ENCODE assay signal across 16 cellular contexts in the genomic region with DNA sequence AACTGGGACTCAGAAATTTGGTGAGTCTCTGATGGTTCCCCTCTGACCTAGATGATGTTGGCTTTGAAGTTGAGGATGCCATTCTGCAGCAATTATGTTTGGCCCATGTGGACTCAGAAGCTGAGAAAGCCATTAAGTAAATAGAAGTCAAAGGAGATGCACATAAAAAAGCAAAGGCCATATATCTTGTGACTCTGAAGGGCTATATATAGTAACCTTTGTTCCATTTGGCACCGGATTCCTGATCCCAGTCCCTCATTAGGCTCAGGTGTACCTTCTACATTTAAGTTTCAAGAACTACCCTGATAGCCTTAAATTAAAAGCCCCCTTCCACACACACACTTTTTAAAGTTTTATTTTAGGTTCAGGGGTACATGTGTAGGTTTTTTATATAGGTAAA. TPM values are rescaled to one million over a fixed set of nuclear protein-coding genes. Genes with fewer than 3 reads are reported as not detected.
"Had no signal": no experiment of that assay in that cellular context is flagged by ENCODE, and none has a peak within 500 bp of the region (broad histone marks: within the 10 kb centered on the region; RNA-seq: fewer than 3 reads in every experiment).

No MANE protein-coding gene starts in this region.

- H3K4me1 Mint-ChIP-seq: activated naive CD8-positive, alpha-beta T cell treated with anti-CD3 and anti-CD28 coated beads for 36 hours; mesothelial cell of epicardium; neural crest cell had no signal

- H3K4me3 Mint-ChIP-seq: activated naive CD8-positive, alpha-beta T cell treated with anti-CD3 and anti-CD28 coated beads for 36 hours; mesothelial cell of epicardium; neural crest cell had no signal

- H3K9me3 Mint-ChIP-seq: mesothelial cell of epicardium, neural crest cell had no signal

- H3K36me3 Mint-ChIP-seq: activated naive CD8-positive, alpha-beta T cell treated with anti-CD3 and anti-CD28 coated beads for 36 hours; mesothelial cell of epicardium had no signal

- H3K27me3 Mint-ChIP-seq: activated naive CD8-positive, alpha-beta T cell treated with anti-CD3 and anti-CD28 coated beads for 36 hours; progenitor cell of endocrine pancreas had no signal

- DNase-seq: activated CD4-positive, CD25-positive, alpha-beta regulatory T cell treated with anti-CD3 and anti-CD28 coated beads, Interleukin-2, amount 50 U/mL, for 72 hours; activated gamma-delta T cell treated with Interleukin-2 at 50 U/mL for 16 hours; activated naive CD8-positive, alpha-beta T cell treated with anti-CD3 and anti-CD28 coated beads for 36 hours; amniotic stem cell; dermis blood vessel endothelial cell; effector memory CD4-positive, alpha-beta T cell; stimulated activated CD4-positive, alpha-beta T cell treated with anti-CD3 and anti-CD28 coated beads, Interleukin-2, amount 100 ng/mL, for 24 hours; stimulated activated naive CD8-positive, alpha-beta T cell treated with anti-CD3 and anti-CD28 coated beads, Interleukin-15, Interleukin-2, amounts not matched to agents 100 U/mL and 50 U/mL, for 24 hours; substantia nigra; T-helper 2 cell; uterus had no signal

- ATAC-seq: left lobe of liver; stimulated activated naive CD8-positive, alpha-beta T cell treated with anti-CD3 and anti-CD28 coated beads, Interleukin-15, Interleukin-2, amounts not matched to agents 100 U/mL and 50 U/mL, for 24 hours had no signal

- H3K27ac Mint-ChIP-seq: activated naive CD8-positive, alpha-beta T cell treated with anti-CD3 and anti-CD28 coated beads for 36 hours; mesothelial cell of epicardium; progenitor cell of endocrine pancreas had no signal

RNA-seq across cellular contexts. Expression of gene PDK4, which starts 50.0 kb away (rescaled TPM):
- total RNA-seq: activated CD8-positive, alpha-beta memory T cell treated with anti-CD3 and anti-CD28 coated beads for 36 hours; activated naive CD8-positive, alpha-beta T cell treated with anti-CD3 and anti-CD28 coated beads for 36 hours had no signal
